12 cellular contexts compared by ENCODE assay signal in genomic region chr7:30171753-30172447, GRCh38. TPM values are rescaled to one million over a fixed set of nuclear protein-coding genes. Genes with fewer than 3 reads are reported as not detected.
DNase-seq lines count a peak whose midpoint lies in the region; ATAC-seq and TF ChIP-seq lines count a peak whose summit lies in the region.
"Had no signal": no experiment of that assay in that cellular context is flagged by ENCODE, and none has a peak within 500 bp of the region (broad histone marks: within the 10 kb centered on the region; RNA-seq: fewer than 3 reads in every experiment).

No MANE protein-coding gene starts in this region.

- H3K4me3 ChIP-seq in osteoblast (ENCODE audit: insufficient read depth, low read length), result no peak overlapping the region
- H3K4me3 ChIP-seq in A673 (ENCODE audit: low read depth, low read length, poor library complexity, severe bottlenecking), result no peak overlapping the region

- H2AFZ ChIP-seq in osteoblast (ENCODE audit: low read length), result no peak overlapping the region

- H3K9me3 Mint-ChIP-seq in CD14-positive monocyte (peaks cover 0 to 2% (median 0%) of the 10 kb centered on the region in 7 donors), chondrocyte (ENCODE audit: low read depth) (no peaks in the 10 kb centered on the region)
- H3K9me3 Mint-ChIP-seq: effector memory CD8-positive, alpha-beta T cell; natural killer cell treated with Interleukin-12 subunit alpha and Interleukin-12 subunit beta and Interleukin-15 and Interleukin-18, amount 100 ng/mL, for 72 hours had no signal

- no peak for DNase-seq in CD14-positive monocyte (ENCODE audit: low spot score)
- DNase-seq in NCI-H82 (lab: John Stamatoyannopoulos, UW), result peak; percentile 98
- no peak for DNase-seq in chondrocyte (ENCODE audit: low spot score)
- DNase-seq in osteoblast (ENCODE audit: insufficient read length, low spot score, missing footprints), result no peak
- DNase-seq in SKM-1 (lab: John Stamatoyannopoulos, UW; ENCODE audit: unreplicated experiment), result no peak
- DNase-seq in stimulated activated CD4-positive, alpha-beta T cell treated with anti-CD3 and anti-CD28 coated beads, Interleukin-1b, Interleukin-23, amount 100 ng/mL, for 48 hours, result no peak
- no peak for DNase-seq in A673 (ENCODE audit: low spot score)
- DNase-seq: effector memory CD8-positive, alpha-beta T cell; NCI-H1417 treated with DMSO at 0.1 percent for 48 hours had no signal

- no peak for TF ChIP-seq CTCF in CD14-positive monocyte (IDR thresholded peaks at IDR 0.05)
- TF ChIP-seq CTCF in chondrocyte (IDR thresholded peaks at IDR 0.05), result no peak
- TF ChIP-seq CTCF in osteoblast (IDR thresholded peaks at IDR 0.05; ENCODE audit: extremely low read depth, low read depth, low read length), result no peak
- no peak for TF ChIP-seq CTCF in A673 (conservative IDR thresholded peaks at IDR 0.05; ENCODE audit: low read depth, low read length)

- no peak for ATAC-seq in HG02571 (IDR thresholded peaks at IDR 0.05; ENCODE audit: unreplicated experiment)
- ATAC-seq: activated CD4-positive, CD25-positive, alpha-beta regulatory T cell treated with anti-CD3 and anti-CD28 coated beads, Interleukin-2, amount 50 U/mL, for 24 hours; effector memory CD8-positive, alpha-beta T cell; natural killer cell treated with Interleukin-12 subunit alpha and Interleukin-12 subunit beta and Interleukin-15 and Interleukin-18, amount 100 ng/mL, for 72 hours had no signal

- H3K27me3 ChIP-seq in osteoblast (ENCODE audit: insufficient read depth, low read length), result no peaks in the 10 kb centered on the region
- no peaks in the 10 kb centered on the region for H3K27me3 ChIP-seq in A673 (replicated peaks; ENCODE audit: insufficient read depth, low read depth, low read length, poor library complexity)

- H3K4me1 Mint-ChIP-seq in CD14-positive monocyte (peaks cover 70% of the 10 kb centered on the region), chondrocyte (ENCODE audit: low read depth) (peaks cover 63% of the 10 kb centered on the region)

- peaks cover 0 to 15% of the 10 kb centered on the region in 2 donors for H3K36me3 Mint-ChIP-seq in CD14-positive monocyte
- peaks cover 3% of the 10 kb centered on the region for H3K36me3 Mint-ChIP-seq in chondrocyte (ENCODE audit: low read depth)
- H3K36me3 Mint-ChIP-seq: natural killer cell treated with Interleukin-12 subunit alpha and Interleukin-12 subunit beta and Interleukin-15 and Interleukin-18, amount 100 ng/mL, for 72 hours had no signal

- intact Hi-C loops in CD14-positive monocyte (cut with micrococcal nuclease), result no loop called here
- intact Hi-C loops in A673 (cut with micrococcal nuclease; ENCODE audit: unreplicated experiment), result no loop called here

- H4K20me1 ChIP-seq in osteoblast (ENCODE audit: insufficient read depth, low read length), result no peaks in the 10 kb centered on the region

- H3K36me3 ChIP-seq in osteoblast (ENCODE audit: insufficient read depth, low read length) (no peaks in the 10 kb centered on the region), A673 (ENCODE audit: insufficient read depth, low read length, poor library complexity, severe bottlenecking) (no peaks in the 10 kb centered on the region)

- CTCF ChIA-PET in A673 (lab: Charles Lee), result no interaction called here

- peak overlapping the region in 5 of 7 donors; percentile 81 to 95 (median 88) for H3K27ac Mint-ChIP-seq in CD14-positive monocyte
- H3K27ac Mint-ChIP-seq in chondrocyte (ENCODE audit: unreplicated experiment), result peak overlapping the region; percentile 93
- H3K27ac Mint-ChIP-seq: effector memory CD8-positive, alpha-beta T cell; natural killer cell treated with Interleukin-12 subunit alpha and Interleukin-12 subunit beta and Interleukin-15 and Interleukin-18, amount 100 ng/mL, for 72 hours had no signal

- H3K27me3 Mint-ChIP-seq in CD14-positive monocyte (ENCODE audit: low read depth in 3 of 3) (peaks cover 0 to 1% (median 0%) of the 10 kb centered on the region in 3 donors), chondrocyte (ENCODE audit: low read depth) (no peaks in the 10 kb centered on the region)
- H3K27me3 Mint-ChIP-seq: effector memory CD8-positive, alpha-beta T cell; natural killer cell treated with Interleukin-12 subunit alpha and Interleukin-12 subunit beta and Interleukin-15 and Interleukin-18, amount 100 ng/mL, for 72 hours had no signal

- H3K9me3 ChIP-seq in osteoblast (ENCODE audit: low read depth, low read length), result no peaks in the 10 kb centered on the region
- H3K9me3 ChIP-seq in A673 (ENCODE audit: low read depth, low read length, poor library complexity, severe bottlenecking), result no peaks in the 10 kb centered on the region

- no peak overlapping the region for H3K4me2 ChIP-seq in osteoblast (ENCODE audit: insufficient read depth, low read length)

- H3K79me2 ChIP-seq in osteoblast (ENCODE audit: insufficient read depth, low read length), result no peaks in the 10 kb centered on the region

- POLR2A ChIA-PET in A673 (lab: Charles Lee; ENCODE audit: low non-redundant PET), result no interaction called here

- H3K4me1 ChIP-seq in osteoblast (ENCODE audit: insufficient read depth, low read length) (peaks cover 48% of the 10 kb centered on the region), A673 (ENCODE audit: insufficient read depth, low read length, poor library complexity, severe bottlenecking) (peaks cover 9% of the 10 kb centered on the region)

- no peak overlapping the region for H3K4me3 Mint-ChIP-seq in CD14-positive monocyte
- no peak overlapping the region for H3K4me3 Mint-ChIP-seq in chondrocyte (ENCODE audit: unreplicated experiment)
- H3K4me3 Mint-ChIP-seq: effector memory CD8-positive, alpha-beta T cell; natural killer cell treated with Interleukin-12 subunit alpha and Interleukin-12 subunit beta and Interleukin-15 and Interleukin-18, amount 100 ng/mL, for 72 hours had no signal

- no TSS peak for BruUV-seq in A673 (replicated peaks; lab: Mats Ljungman, UMichigan)

- H3K27ac ChIP-seq in osteoblast (ENCODE audit: low read depth, low read length) (peak overlapping the region; percentile 79), A673 (ENCODE audit: low read depth, low read length, poor library complexity, severe bottlenecking) (no peak overlapping the region)

RNA-seq across cellular contexts. Expression of gene MTURN, which starts 37.1 kb away (rescaled TPM):
- 1 to 10 TPM; 5.9 to 7.5 TPM for polyA plus RNA-seq in CD14-positive monocyte
- total RNA-seq in chondrocyte (14.9 to 19.8 TPM (median 15.7 TPM) in 3 replicates), osteoblast (31.1 and 32.1 TPM in 2 replicates), A673 (2021) (2.6 and 3.0 TPM in 2 replicates)
